20 cellular contexts compared by ENCODE assay signal in genomic region chr11:10392680-10393079, GRCh38.
DNase-seq lines count a peak whose midpoint lies in the region; ATAC-seq, FAIRE-seq and TF ChIP-seq lines count a peak whose summit lies in the region.
"Had no signal": no experiment of that assay in that cellular context is flagged by ENCODE, and none has a peak within 500 bp of the region (broad histone marks: within the 10 kb centered on the region; RNA-seq: fewer than 3 reads in every experiment).

No MANE protein-coding gene starts in this region.

- no peaks in the 10 kb centered on the region for H3K9me1 ChIP-seq in K562 (ENCODE audit: control insufficient read depth, insufficient read depth, low read length)

- ATAC-seq in K562, result no peak
- ATAC-seq in CD8-positive, alpha-beta T cell, result no peak
- ATAC-seq in GM18909 (IDR thresholded peaks at IDR 0.05; ENCODE audit: poor library complexity, unreplicated experiment), result no peak
- ATAC-seq in GM19452 (IDR thresholded peaks at IDR 0.05; ENCODE audit: unreplicated experiment), result no peak
- ATAC-seq in naive thymus-derived CD4-positive, alpha-beta T cell, result no peak
- ATAC-seq: heart right ventricle had no signal

- H3K27ac Mint-ChIP-seq in CD8-positive, alpha-beta T cell, result no peak overlapping the region
- H3K27ac Mint-ChIP-seq in naive thymus-derived CD4-positive, alpha-beta T cell, result no peak overlapping the region
- H3K27ac Mint-ChIP-seq: activated T-helper 2 cell treated with anti-CD3 and anti-CD28 coated beads, Interferon-gamma antibody, Interleukin-2, Interleukin-4, amounts not matched to agents 10 μg/mL and 5 μg/mL and 100 μg/mL, durations not matched to agents 14 hours and 24 hours and 36 hours had no signal

- H3K9ac ChIP-seq in HUES48 (ENCODE audit: low read depth, low read length) (no peak overlapping the region), K562 (ENCODE audit: insufficient read depth in 1 of 2, low read depth in 2 of 2, low read length in 2 of 2) (no peak overlapping the region), mesenchymal stem cell (ENCODE audit: low read length) (peak overlapping the region; percentile 42)
- H3K9ac ChIP-seq: SK-N-SH had no signal

- H3K4me3 Mint-ChIP-seq in CD8-positive, alpha-beta T cell, result no peak overlapping the region
- no peak overlapping the region for H3K4me3 Mint-ChIP-seq in naive thymus-derived CD4-positive, alpha-beta T cell

- H3K4me1 Mint-ChIP-seq in CD8-positive, alpha-beta T cell (ENCODE audit: low read depth), result no peaks in the 10 kb centered on the region
- H3K4me1 Mint-ChIP-seq in naive thymus-derived CD4-positive, alpha-beta T cell, result peaks cover 0 to 2% (median 0%) of the 10 kb centered on the region in 7 donors

- no peak overlapping the region for H2BK15ac ChIP-seq in mesenchymal stem cell (ENCODE audit: low read depth, poor library complexity, severe bottlenecking)

- H3K4me3 ChIP-seq in HUES48 (ENCODE audit: low read depth, low read length) (no peak overlapping the region), K562 (no peak overlapping the region), mesenchymal stem cell (ENCODE audit: insufficient read depth in 1 of 2, low read depth in 1 of 2, low read length in 2 of 2) (no peak overlapping the region)
- H3K4me3 ChIP-seq in CD8-positive, alpha-beta T cell (ENCODE audit: low read depth, low read length), result no peak overlapping the region
- H3K4me3 ChIP-seq in naive thymus-derived CD4-positive, alpha-beta T cell (ENCODE audit: low read length), result no peak overlapping the region
- H3K4me3 ChIP-seq: heart right ventricle, lung had no signal

- H3K4me1 ChIP-seq in HUES48 (ENCODE audit: control insufficient read depth, insufficient read depth, low read length) (peaks cover 8% of the 10 kb centered on the region; the same call in 1 of the 2 replicates), K562 (replicated peaks in 1 of 2; ENCODE audit: control insufficient read depth in 2 of 2, insufficient read depth in 2 of 2, low read length in 2 of 2) (no peaks in the 10 kb centered on the region; a peak in 1 of 5 replicates), mesenchymal stem cell (ENCODE audit: control insufficient read depth, insufficient read depth, low read depth, low read length) (peaks cover 9% of the 10 kb centered on the region)
- H3K4me1 ChIP-seq in CD8-positive, alpha-beta T cell (ENCODE audit: insufficient read depth, low read length), result no peaks in the 10 kb centered on the region
- no peaks in the 10 kb centered on the region for H3K4me1 ChIP-seq in naive thymus-derived CD4-positive, alpha-beta T cell (ENCODE audit: control insufficient read depth in 2 of 2, insufficient read depth in 2 of 2, low read length in 2 of 2)

- H4K8ac ChIP-seq in mesenchymal stem cell (ENCODE audit: low read length), result no peak overlapping the region

- H3K79me2 ChIP-seq in K562 (ENCODE audit: control insufficient read depth, insufficient read depth, low read length), result no peaks in the 10 kb centered on the region

- no peaks in the 10 kb centered on the region for H3K27me3 ChIP-seq in HUES48 (ENCODE audit: control insufficient read depth, insufficient read depth, low read length)
- H3K27me3 ChIP-seq in K562 (ENCODE audit: control insufficient read depth in 2 of 2, insufficient read depth in 2 of 2, low read length in 2 of 2), result peaks cover 16 to 45% of the 10 kb centered on the region in 2 experiments
- H3K27me3 ChIP-seq in mesenchymal stem cell (ENCODE audit: control insufficient read depth in 1 of 2, insufficient read depth in 1 of 2, low read length in 2 of 2), result no peaks in the 10 kb centered on the region
- H3K27me3 ChIP-seq in CD8-positive, alpha-beta T cell (ENCODE audit: insufficient read depth, low read length), result peaks cover 2% of the 10 kb centered on the region
- H3K27me3 ChIP-seq in naive thymus-derived CD4-positive, alpha-beta T cell (ENCODE audit: control insufficient read depth in 2 of 2, insufficient read depth in 2 of 2, low read length in 2 of 2), result no peaks in the 10 kb centered on the region
- H3K27me3 ChIP-seq: heart right ventricle had no signal

- H2BK120ac ChIP-seq in mesenchymal stem cell (ENCODE audit: low read depth, low read length), result no peak overlapping the region

- no peak for TF ChIP-seq POLR2A in K562 (conservative IDR thresholded peaks at IDR 0.05)

- H4K20me1 ChIP-seq in K562 (replicated peaks; ENCODE audit: control insufficient read depth, insufficient read depth, low read length), result no peaks in the 10 kb centered on the region; the same call in 1 of the 2 replicates

- no peak for FAIRE-seq in K562 (lab: Jason Lieb, UNC)
- FAIRE-seq: GM18507, islet of Langerhans had no signal

- H3K18ac ChIP-seq in mesenchymal stem cell (ENCODE audit: low read depth in 1 of 2, low read length in 2 of 2), result peak overlapping the region in 1 of 2 experiments; percentile 66

- no peak overlapping the region for H3K4ac ChIP-seq in mesenchymal stem cell (ENCODE audit: low read depth in 1 of 2, low read length in 2 of 2)

- no peak for TF ChIP-seq EP300 in K562 (IDR thresholded peaks at IDR 0.05; ENCODE audit: low read length)

- H3K4me2 ChIP-seq in K562 (ENCODE audit: insufficient read depth, low read length) (no peak overlapping the region), mesenchymal stem cell (ENCODE audit: low read length, poor library complexity, severe bottlenecking) (no peak overlapping the region)
- H3K4me2 ChIP-seq: SK-N-SH had no signal

- intact Hi-C loops in K562 (cut with micrococcal nuclease), result no loop called here
- intact Hi-C loops in CD8-positive, alpha-beta T cell (cut with DNase I, micrococcal nuclease), result no loop called here
- intact Hi-C loops in naive thymus-derived CD4-positive, alpha-beta T cell (cut with micrococcal nuclease), result no loop called here

- H3K9me3 ChIP-seq in HUES48 (ENCODE audit: control insufficient read depth, insufficient read depth, low read length) (peaks cover 4% of the 10 kb centered on the region; the same call in 1 of the 2 replicates), K562 (replicated peaks; ENCODE audit: control insufficient read depth, insufficient read depth, low read depth, low read length) (no peaks in the 10 kb centered on the region), mesenchymal stem cell (ENCODE audit: control insufficient read depth, low read length) (no peaks in the 10 kb centered on the region)
- H3K9me3 ChIP-seq in CD8-positive, alpha-beta T cell (ENCODE audit: low read length), result no peaks in the 10 kb centered on the region
- H3K9me3 ChIP-seq in naive thymus-derived CD4-positive, alpha-beta T cell (ENCODE audit: control insufficient read depth in 2 of 3, low read length in 3 of 3), result no peaks in the 10 kb centered on the region
- H3K9me3 ChIP-seq: heart right ventricle, SK-N-SH had no signal

- H2AFZ ChIP-seq in K562 (ENCODE audit: low read depth, low read length) (no peak overlapping the region), mesenchymal stem cell (ENCODE audit: low read depth, low read length) (no peak overlapping the region)

- H3K14ac ChIP-seq in mesenchymal stem cell (ENCODE audit: low read length in 2 of 2), result peak overlapping the region in 1 of 2 experiments; percentile 26

- H2AK5ac ChIP-seq in mesenchymal stem cell (ENCODE audit: low read length, severe bottlenecking), result no peak overlapping the region

- CTCF ChIA-PET in K562 (lab: Yijun Ruan, JAX; ENCODE audit: low intra/inter-chr PET ratio), result no interaction called here
- CTCF ChIA-PET in CD8-positive, alpha-beta T cell (lab: Charles Lee), result no interaction called here
- CTCF ChIA-PET in naive thymus-derived CD4-positive, alpha-beta T cell (lab: Charles Lee), result interaction anchor here (0.6 to 1.5 kb wide), 2 partner anchors 11 to 270 kb away, joined by 3 read pairs; no protein-coding TSS in a partner anchor

- H3K9me3 Mint-ChIP-seq in CD8-positive, alpha-beta T cell, result no peaks in the 10 kb centered on the region
- H3K9me3 Mint-ChIP-seq in naive thymus-derived CD4-positive, alpha-beta T cell, result peaks cover 0 to 6% (median 0%) of the 10 kb centered on the region in 11 donors
- H3K9me3 Mint-ChIP-seq: activated T-helper 2 cell treated with anti-CD3 and anti-CD28 coated beads, Interferon-gamma antibody, Interleukin-2, Interleukin-4, amounts not matched to agents 10 μg/mL and 5 μg/mL and 100 μg/mL, durations not matched to agents 14 hours and 24 hours and 36 hours had no signal

- no TSS peak for BruUV-seq in K562 (replicated peaks; lab: Mats Ljungman, UMichigan)

- H3K36me3 ChIP-seq in HUES48 (ENCODE audit: control insufficient read depth, insufficient read depth, low read length) (no peaks in the 10 kb centered on the region), K562 (ENCODE audit: control insufficient read depth, insufficient read depth, low read length) (no peaks in the 10 kb centered on the region), mesenchymal stem cell (ENCODE audit: control insufficient read depth in 1 of 2, insufficient read depth in 2 of 2, low read depth in 1 of 2, low read length in 2 of 2) (no peaks in the 10 kb centered on the region)
- H3K36me3 ChIP-seq in CD8-positive, alpha-beta T cell (ENCODE audit: insufficient read depth, low read length), result no peaks in the 10 kb centered on the region
- no peaks in the 10 kb centered on the region for H3K36me3 ChIP-seq in naive thymus-derived CD4-positive, alpha-beta T cell (ENCODE audit: control insufficient read depth in 2 of 3, insufficient read depth in 3 of 3, low read length in 3 of 3)
- H3K36me3 ChIP-seq: heart right ventricle had no signal

- no peak overlapping the region for H3K23ac ChIP-seq in mesenchymal stem cell (ENCODE audit: low read length in 2 of 2)

- H3K27me3 Mint-ChIP-seq in CD8-positive, alpha-beta T cell (ENCODE audit: low read depth), result peaks cover 26% of the 10 kb centered on the region
- peaks cover 21 to 29% (median 24%) of the 10 kb centered on the region in 5 donors for H3K27me3 Mint-ChIP-seq in naive thymus-derived CD4-positive, alpha-beta T cell

- H2BK12ac ChIP-seq in mesenchymal stem cell (ENCODE audit: low read length in 2 of 2), result no peak overlapping the region

- peak overlapping the region; percentile 48 for H3K27ac ChIP-seq in HUES48 (ENCODE audit: low read depth, low read length)
- no peak overlapping the region for H3K27ac ChIP-seq in K562 (ENCODE audit: extremely low read depth, low read depth, low read length)
- peak overlapping the region; percentile 61 for H3K27ac ChIP-seq in mesenchymal stem cell (ENCODE audit: low read length, poor library complexity, severe bottlenecking)
- H3K27ac ChIP-seq in CD8-positive, alpha-beta T cell (ENCODE audit: low read depth, low read length), result no peak overlapping the region
- no peak overlapping the region for H3K27ac ChIP-seq in naive thymus-derived CD4-positive, alpha-beta T cell (ENCODE audit: low read depth, low read length)
- H3K27ac ChIP-seq: heart right ventricle had no signal

- in situ Hi-C loops in K562 (cut with MboI), result no loop called here

- no peaks in the 10 kb centered on the region for H3K36me3 Mint-ChIP-seq in CD8-positive, alpha-beta T cell
- peaks cover 0 to 6% (median 0%) of the 10 kb centered on the region in 5 donors for H3K36me3 Mint-ChIP-seq in naive thymus-derived CD4-positive, alpha-beta T cell

- peak; percentile 28 for DNase-seq in AG08396 (ENCODE audit: low spot score)
- no peak for DNase-seq in K562 (ENCODE audit: extremely low read depth in 1 of 4, low spot score in 3 of 4)
- DNase-seq in mesenchymal stem cell, result no peak
- DNase-seq in CD8-positive, alpha-beta T cell, result no peak
- DNase-seq in naive thymus-derived CD4-positive, alpha-beta T cell, result no peak
- DNase-seq: DND-41; heart right ventricle; NCI-H1092 treated with DMSO at 0.1 percent for 48 hours; NCI-H2081; NCI-H446 treated with DMSO at 0.1 percent for 48 hours; NK-92 treated with Interleukin-12 subunit alpha and Interleukin-12 subunit beta, amount 100 ng/mL, for 24 hours; SK-N-SH; T-helper 9 cell had no signal

- no peak for TF ChIP-seq RAD21 in K562 (CRISPR knock-in tag; conservative IDR thresholded peaks at IDR 0.05 in 1 of 2, IDR thresholded peaks at IDR 0.05 in 1 of 2)

- H3K79me1 ChIP-seq in mesenchymal stem cell (replicated peaks; ENCODE audit: low read length, poor library complexity, severe bottlenecking), result no peaks in the 10 kb centered on the region

- no peak overlapping the region for H4K91ac ChIP-seq in mesenchymal stem cell (ENCODE audit: low read length)

- POLR2A ChIA-PET in K562 (lab: Yijun Ruan, JAX), result no interaction called here
- POLR2A ChIA-PET in CD8-positive, alpha-beta T cell (lab: Charles Lee), result no interaction called here
- POLR2A ChIA-PET in naive thymus-derived CD4-positive, alpha-beta T cell (lab: Charles Lee), result no interaction called here

- WGBS in K562 (ENCODE audit: insufficient coverage, low coverage, missing lambda C conversion rate), result 8% methylated on average over 6 of the region's 6 CpGs
- 89% methylated on average over 6 of the region's 6 CpGs for WGBS in mesenchymal stem cell

- H2BK5ac ChIP-seq in mesenchymal stem cell (ENCODE audit: low read depth, low read length, poor library complexity, severe bottlenecking), result no peak overlapping the region

- no peak for TF ChIP-seq CTCF in K562 (IDR thresholded peaks at IDR 0.05 in 2 of 3, conservative IDR thresholded peaks at IDR 0.05 in 1 of 3; ENCODE audit: insufficient read depth in 2 of 3, low read depth in 1 of 3, low read length in 3 of 3)
- TF ChIP-seq CTCF in CD8-positive, alpha-beta T cell (IDR thresholded peaks at IDR 0.05), result no peak

Comparison
In these comparisons a context has a peak if more than half of its experiments do, and no peak if none do; other contexts are left out.
1. H3K27ac ChIP-seq: peak in HUES48 (single experiment) and mesenchymal stem cell (single experiment); none in K562 (single experiment), CD8-positive, alpha-beta T cell (single experiment) and naive thymus-derived CD4-positive, alpha-beta T cell (single experiment).